27 cellular contexts compared by ENCODE assay signal in the genomic region with DNA sequence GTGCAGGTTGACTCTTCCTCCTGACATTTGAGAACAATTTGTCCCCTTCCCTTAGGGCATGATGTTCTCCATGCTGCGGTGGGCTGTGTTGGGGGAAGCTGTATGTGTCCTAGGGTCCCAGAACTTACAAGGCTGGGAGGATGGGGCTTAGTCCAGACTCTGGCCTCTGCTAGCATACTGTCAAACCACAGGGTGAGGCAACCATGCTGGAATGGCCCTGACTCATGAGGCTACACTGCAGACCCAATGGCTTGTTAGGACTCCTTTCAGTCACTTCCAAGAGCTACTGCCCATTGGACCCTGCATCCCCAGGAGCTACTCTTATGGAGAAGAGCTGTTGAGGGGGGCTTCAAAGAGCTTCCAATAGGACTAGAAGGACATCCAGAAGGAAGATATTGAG. TPM values are rescaled to one million over a fixed set of nuclear protein-coding genes. Genes with fewer than 3 reads are reported as not detected.
DNase-seq lines count a peak whose midpoint lies in the region; ATAC-seq, FAIRE-seq and TF ChIP-seq lines count a peak whose summit lies in the region.
"Had no signal": no experiment of that assay in that cellular context is flagged by ENCODE, and none has a peak within 500 bp of the region (broad histone marks: within the 10 kb centered on the region; RNA-seq: fewer than 3 reads in every experiment).

No MANE protein-coding gene starts in this region.

- dilution Hi-C loops in IMR-90 (cut with HindIII; ENCODE audit: low sequenced_read_pairs, unreplicated experiment), result no loop called here

- peaks cover 19% of the 10 kb centered on the region for H3K4me1 Mint-ChIP-seq in astrocyte (ENCODE audit: low read depth, unreplicated experiment)
- H3K4me1 Mint-ChIP-seq: neural progenitor cell had no signal

- peaks cover 2% of the 10 kb centered on the region for H3K4me1 ChIP-seq in IMR-90 (ENCODE audit: control insufficient read depth, insufficient read depth, low read length)
- H3K4me1 ChIP-seq in astrocyte (ENCODE audit: insufficient read depth, low read length), result no peaks in the 10 kb centered on the region
- H3K4me1 ChIP-seq: lower lobe of right lung, neural progenitor cell, psoas muscle had no signal

- no peak overlapping the region for H2BK5ac ChIP-seq in IMR-90 (ENCODE audit: low read depth, low read length, poor library complexity, severe bottlenecking)

- no peaks in the 10 kb centered on the region for H3K36me3 Mint-ChIP-seq in astrocyte (ENCODE audit: low read depth, unreplicated experiment)
- H3K36me3 Mint-ChIP-seq: activated naive CD8-positive, alpha-beta T cell; neural progenitor cell; WTC11 had no signal

- peaks cover 8% of the 10 kb centered on the region for H3K9me1 ChIP-seq in IMR-90 (ENCODE audit: insufficient read depth, low read length)

- TF ChIP-seq RAD21 in IMR-90 (IDR thresholded peaks at IDR 0.05; ENCODE audit: low read length), result no peak

- H3K4me3 ChIP-seq in AG10803 (ENCODE audit: low read length) (no peak overlapping the region), IMR-90 (ENCODE audit: insufficient read depth, low read depth, low read length) (no peak overlapping the region), astrocyte (ENCODE audit: insufficient read depth, low read depth, low read length) (no peak overlapping the region)
- H3K4me3 ChIP-seq: lower lobe of right lung, neural progenitor cell, psoas muscle, skin epidermis had no signal

- no CpG with 5 or more reads among the region's 1 CpG for WGBS in IMR-90 (ENCODE audit: extremely low coverage in 2 of 2, insufficient read length in 1 of 2), 2 experiments

- POLR2A ChIA-PET in IMR-90 (lab: Charles Lee; ENCODE audit: unreplicated experiment), result no interaction called here

- H2BK20ac ChIP-seq in IMR-90 (ENCODE audit: low read depth, low read length), result peak overlapping the region; percentile 83

- H3K36me3 ChIP-seq in IMR-90 (ENCODE audit: control insufficient read depth, insufficient read depth, low read length) (no peaks in the 10 kb centered on the region), astrocyte (ENCODE audit: insufficient read depth, low read length) (no peaks in the 10 kb centered on the region)
- H3K36me3 ChIP-seq: lower lobe of right lung, neural progenitor cell had no signal

- peak overlapping the region; percentile 40 for H2AFZ ChIP-seq in IMR-90 (replicated peaks; ENCODE audit: low read length, poor library complexity)
- no peak overlapping the region for H2AFZ ChIP-seq in astrocyte (ENCODE audit: low read depth, low read length)
- H2AFZ ChIP-seq: neural progenitor cell had no signal

- peak overlapping the region; percentile 74 for H2AK9ac ChIP-seq in IMR-90 (replicated peaks; ENCODE audit: low read depth, low read length, poor library complexity)

- peak overlapping the region; percentile 67; the same call in 1 of the 2 replicates for H3K23ac ChIP-seq in IMR-90 (ENCODE audit: low read depth, low read length)

- peak overlapping the region in 1 of 2 experiments; percentile 29; a peak in 1 of 4 replicates for H4K8ac ChIP-seq in IMR-90 (ENCODE audit: low read depth in 2 of 2, low read length in 2 of 2)

- in situ Hi-C loops in IMR-90 (cut with MboI; ENCODE audit: low sequenced_read_pairs), result no loop called here

- DNase-seq in AG10803 (ENCODE audit: low read depth) (peak; percentile 68), IMR-90 (peak; percentile 79), astrocyte (ENCODE audit: low read depth) (peak; percentile 46), iris pigment epithelial cell (ENCODE audit: low read depth) (peak; percentile 42), NCI-H146 (lab: John Stamatoyannopoulos, UW) (no peak), ureter (ENCODE audit: low spot score) (no peak), NCI-H69 (lab: John Stamatoyannopoulos, UW) (no peak)
- DNase-seq: activated CD4-positive, alpha-beta T cell treated with anti-CD3 and anti-CD28 coated beads, Interleukin-2, amount 50 U/mL, for 1 hour; effector CD8-positive, alpha-beta T cell; erythroblast; kidney; lower lobe of right lung; NCI-H1417 treated with DMSO at 0.1 percent for 48 hours; psoas muscle; stimulated activated CD4-positive, alpha-beta T cell treated with anti-CD3 and anti-CD28 coated beads, Interleukin-2, amount 100 ng/mL, for 24 hours had no signal

- H3K79me2 ChIP-seq in astrocyte (ENCODE audit: insufficient read depth, low read length), result no peaks in the 10 kb centered on the region

- H3K4ac ChIP-seq in IMR-90 (ENCODE audit: low read depth, low read length), result peak overlapping the region; percentile 77

- H3K27ac Mint-ChIP-seq in astrocyte (ENCODE audit: unreplicated experiment), result peak overlapping the region; percentile 38
- H3K27ac Mint-ChIP-seq: activated naive CD8-positive, alpha-beta T cell; activated T-helper 1 cell treated with anti-CD3 and anti-CD28 coated beads, Interleukin-12 subunit alpha, Interleukin-12 subunit beta, Interleukin-2, Interleukin-4 antibody, amounts not matched to agents 30 ng/mL and 10 ng/mL and 1 ng/mL, durations not matched to agents 14 hours and 24 hours and 36 hours; neural progenitor cell; WTC11 had no signal

- H3K79me1 ChIP-seq in IMR-90 (ENCODE audit: low read depth in 1 of 2, low read length in 2 of 2), result no peaks in the 10 kb centered on the region

- H3K18ac ChIP-seq in IMR-90 (ENCODE audit: low read depth, low read length), result 0 out of 2 replicates have a peak overlapping the region, but pooled peaks have one; percentile 7

- no peak for TF ChIP-seq POLR2A in IMR-90 (IDR thresholded peaks at IDR 0.05; ENCODE audit: low read depth, low read length)

- peak overlapping the region; percentile 84 for H2BK120ac ChIP-seq in IMR-90 (ENCODE audit: low read depth, low read length)

- no TSS peak for BruUV-seq in IMR-90 (replicated peaks; lab: Mats Ljungman, UMichigan)

- H2AK5ac ChIP-seq in IMR-90 (ENCODE audit: low read depth, low read length), result peak overlapping the region; percentile 89

- H3K56ac ChIP-seq in IMR-90 (ENCODE audit: extremely low read depth, insufficient read depth, low read length), result no peak overlapping the region

- H4K5ac ChIP-seq in IMR-90 (ENCODE audit: low read depth, low read length), result no peak overlapping the region

- intact Hi-C loops in IMR-90 (cut with micrococcal nuclease), result no loop called here

- no peak for FAIRE-seq in astrocyte (lab: Jason Lieb, UNC)
- FAIRE-seq: A204.1, GM12891, kidney had no signal

- no peak overlapping the region for H3K4me3 Mint-ChIP-seq in astrocyte (ENCODE audit: unreplicated experiment)
- H3K4me3 Mint-ChIP-seq: activated naive CD8-positive, alpha-beta T cell; activated T-helper 1 cell treated with anti-CD3 and anti-CD28 coated beads, Interleukin-12 subunit alpha, Interleukin-12 subunit beta, Interleukin-2, Interleukin-4 antibody, amounts not matched to agents 30 ng/mL and 10 ng/mL and 1 ng/mL, durations not matched to agents 14 hours and 24 hours and 36 hours; neural progenitor cell; WTC11 had no signal

- H3K14ac ChIP-seq in IMR-90 (replicated peaks; ENCODE audit: low read depth, low read length), result peak overlapping the region; percentile 68; the same call in 1 of the 2 replicates

- no peak overlapping the region for H3K27ac ChIP-seq in IMR-90 (ENCODE audit: insufficient read depth, low read length)
- H3K27ac ChIP-seq in astrocyte (ENCODE audit: low read depth, low read length), result no peak overlapping the region
- H3K27ac ChIP-seq: lower lobe of right lung, neural progenitor cell, psoas muscle, skin epidermis had no signal

- H3K9me3 ChIP-seq in IMR-90 (ENCODE audit: control insufficient read depth, insufficient read depth, low read length) (no peaks in the 10 kb centered on the region), astrocyte (ENCODE audit: insufficient read depth, low read depth, low read length) (no peaks in the 10 kb centered on the region)
- H3K9me3 ChIP-seq: lower lobe of right lung, psoas muscle had no signal

- H2BK15ac ChIP-seq in IMR-90 (ENCODE audit: low read depth, low read length), result peak overlapping the region; percentile 92; the same call in 2 of the 3 replicates

- peaks cover 23% of the 10 kb centered on the region for H3K27me3 Mint-ChIP-seq in astrocyte (ENCODE audit: low read depth, unreplicated experiment)

- H4K20me1 ChIP-seq in IMR-90 (ENCODE audit: insufficient read depth, low read length), result no peaks in the 10 kb centered on the region
- no peaks in the 10 kb centered on the region for H4K20me1 ChIP-seq in astrocyte (ENCODE audit: insufficient read depth, low read length)

- ATAC-seq in IMR-90 (ENCODE audit: low read depth) (peak; percentile 81), HG03175 (IDR thresholded peaks at IDR 0.05; ENCODE audit: unreplicated experiment) (no peak)
- ATAC-seq: HCT116, lower lobe of right lung, psoas muscle, Right ventricle myocardium inferior, WTC11 had no signal

- TF ChIP-seq CTCF in AG10803 (conservative IDR thresholded peaks at IDR 0.05; ENCODE audit: low read length) (no peak), IMR-90 (conservative IDR thresholded peaks at IDR 0.05; ENCODE audit: low read depth, low read length) (no peak), astrocyte (IDR thresholded peaks at IDR 0.05; ENCODE audit: insufficient read depth, low read depth, low read length) (no peak)

- H3K9ac ChIP-seq in IMR-90 (ENCODE audit: low read depth, low read length), result no peak overlapping the region
- no peak overlapping the region for H3K9ac ChIP-seq in astrocyte (ENCODE audit: low read length)
- H3K9ac ChIP-seq: neural progenitor cell had no signal

- CTCF ChIA-PET in IMR-90 (lab: Yijun Ruan, JAX), result no interaction called here

- no peak overlapping the region for H3K4me2 ChIP-seq in IMR-90 (ENCODE audit: low read depth, low read length)
- peak overlapping the region; percentile 11 for H3K4me2 ChIP-seq in astrocyte (ENCODE audit: low read length)
- H3K4me2 ChIP-seq: neural progenitor cell had no signal

- H3K27me3 ChIP-seq in IMR-90 (ENCODE audit: control insufficient read depth, insufficient read depth, low read length), result no peaks in the 10 kb centered on the region
- peaks cover 6% of the 10 kb centered on the region for H3K27me3 ChIP-seq in astrocyte (ENCODE audit: insufficient read depth, low read length)
- H3K27me3 ChIP-seq: neural progenitor cell had no signal

- H3K9me3 Mint-ChIP-seq in astrocyte (ENCODE audit: unreplicated experiment), result no peaks in the 10 kb centered on the region
- H3K9me3 Mint-ChIP-seq: activated T-helper 1 cell treated with anti-CD3 and anti-CD28 coated beads, Interleukin-12 subunit alpha, Interleukin-12 subunit beta, Interleukin-2, Interleukin-4 antibody, amounts not matched to agents 30 ng/mL and 10 ng/mL and 1 ng/mL, durations not matched to agents 14 hours and 24 hours and 36 hours; neural progenitor cell had no signal

- peak overlapping the region; percentile 80 for H4K91ac ChIP-seq in IMR-90 (ENCODE audit: insufficient read depth, low read depth, low read length)

RNA-seq across cellular contexts. Expression of gene FAM170B, which starts 20.1 kb away (rescaled TPM):
- not detected in 2 replicates for total RNA-seq in IMR-90 (2012; rRNA removed)
- polyA plus RNA-seq in IMR-90 (2012; rRNA removed), result not detected in 2 replicates
- polyA plus RNA-seq in IMR-90 (2012; cell fraction: cytosol; rRNA removed), result not detected in 2 replicates
- not detected in 2 replicates for polyA plus RNA-seq in IMR-90 (2012; cell fraction: nucleus; rRNA removed; ENCODE audit: low replicate concordance)
- total RNA-seq in astrocyte, result not detected in 2 replicates
- total RNA-seq in ureter, result not detected
- total RNA-seq: activated T-helper 1 cell treated with anti-CD3 and anti-CD28 coated beads, Interleukin-12 subunit alpha, Interleukin-12 subunit beta, Interleukin-2, Interleukin-4 antibody, amounts not matched to agents 30 ng/mL and 10 ng/mL and 1 ng/mL, durations not matched to agents 14 hours and 24 hours and 36 hours; kidney; lower lobe of right lung; psoas muscle; Right ventricle myocardium inferior; urinary bladder; WTC11 had no signal
- polyA plus RNA-seq: BJ, urinary bladder had no signal

RNA-seq across cellular contexts. Expression of gene TMEM273, which starts 34.2 kb away (rescaled TPM):
- total RNA-seq in IMR-90 (2012; rRNA removed) (not detected in 2 replicates), astrocyte (not detected in 2 replicates), ureter (26.6 TPM)
- polyA plus RNA-seq in IMR-90 (2012; rRNA removed), result not detected in 2 replicates
- polyA plus RNA-seq in IMR-90 (2012; cell fraction: cytosol; rRNA removed), result not detected in 2 replicates
- polyA plus RNA-seq in IMR-90 (2012; cell fraction: nucleus; rRNA removed; ENCODE audit: low replicate concordance), result 0.21 TPM in 1 of 2 replicates, not detected in the other
- polyA plus RNA-seq: BJ had no signal

RNA-seq across cellular contexts. Expression of gene VSTM4, which starts 38.6 kb away (rescaled TPM):
- total RNA-seq in IMR-90 (2012; rRNA removed), result 2.5 and 2.9 TPM in 2 replicates
- polyA plus RNA-seq in IMR-90 (2012; rRNA removed), result 2.1 and 2.4 TPM in 2 replicates
- 1.2 and 1.3 TPM in 2 replicates for polyA plus RNA-seq in IMR-90 (2012; cell fraction: cytosol; rRNA removed)
- polyA plus RNA-seq in IMR-90 (2012; cell fraction: nucleus; rRNA removed; ENCODE audit: low replicate concordance), result 0.76 and 2.5 TPM in 2 replicates
- total RNA-seq in astrocyte, result 1.1 and 1.8 TPM in 2 replicates
- total RNA-seq in ureter, result 16.0 TPM

Comparison
In these comparisons a context has a peak if more than half of its experiments do, and no peak if none do; other contexts are left out.
1. DNase-seq: peak in AG10803 (single experiment), IMR-90 (single experiment), astrocyte (single experiment) and iris pigment epithelial cell (single experiment); none in NCI-H146 (single experiment), ureter (single experiment) and NCI-H69 (single experiment).
2. RNA of gene TMEM273, which starts 34.2 kb away (total RNA-seq): 26.6 TPM in ureter (single experiment); not detected in IMR-90 and not detected in astrocyte; every median in the first group is over 10 times any median in the second.